In the genomic region with DNA sequence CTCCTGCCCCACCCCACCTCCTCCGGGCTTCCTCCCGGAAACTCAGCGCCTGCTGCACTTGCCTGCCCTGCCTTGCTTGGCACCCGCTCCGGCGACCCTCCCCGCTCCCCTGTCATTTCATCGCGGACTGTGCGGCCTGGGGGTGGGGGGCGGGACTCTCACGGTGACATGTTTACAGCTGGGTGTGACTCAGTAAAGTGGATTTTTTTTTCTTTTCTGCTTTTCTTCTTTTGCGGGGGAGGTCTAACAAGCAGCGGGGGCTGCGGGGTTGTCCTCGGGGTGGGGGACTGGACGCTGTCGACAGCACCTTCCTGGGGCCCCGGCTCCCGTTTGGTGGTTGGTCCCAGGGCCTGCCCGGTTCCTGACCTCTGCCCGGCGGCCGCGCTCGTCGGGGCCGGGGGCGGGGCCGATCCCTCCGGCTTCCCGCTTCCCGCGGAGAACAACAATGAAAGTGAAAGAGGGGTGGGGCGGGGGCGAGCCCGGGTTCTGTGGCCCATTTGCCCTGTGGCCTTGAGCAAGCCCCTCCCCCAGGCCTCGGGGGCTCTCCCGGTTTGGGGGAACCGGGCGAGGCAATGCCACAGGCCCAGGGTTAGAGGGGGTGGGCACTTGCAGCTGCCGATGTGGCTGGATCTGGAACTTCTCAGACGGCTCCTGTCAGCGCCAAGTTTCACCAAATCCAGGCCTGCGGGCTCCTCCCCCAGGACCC, we compare ENCODE assay signal across 9 cellular contexts. TPM values are rescaled to one million over a fixed set of nuclear protein-coding genes. Genes with fewer than 3 reads are reported as not detected.
A peak's percentile ranks its signal among the peaks of the same experiment; 100 is the strongest.
DNase-seq lines count a peak whose midpoint lies in the region; ATAC-seq and TF ChIP-seq lines count a peak whose summit lies in the region.
"Had no signal": no experiment of that assay in that cellular context is flagged by ENCODE, and none has a peak within 500 bp of the region (broad histone marks: within the 10 kb centered on the region; RNA-seq: fewer than 3 reads in every experiment).

No MANE protein-coding gene starts in this region.

- H2AFZ ChIP-seq in H9 (ENCODE audit: low read length) = no peak overlapping the region

- H3K27ac ChIP-seq in H9 (ENCODE audit: insufficient read length, low read depth, low read length) = no peak overlapping the region

- no peak overlapping the region for H4K8ac ChIP-seq in H9 (replicated peaks; ENCODE audit: insufficient read length, low read depth, low read length)

- peaks cover 6 to 24% of the 10 kb centered on the region in 2 experiments for H3K4me1 Mint-ChIP-seq in H9

- CTCF ChIA-PET in AG04449 (lab: Yijun Ruan, JAX) = no interaction called here

- peak; percentile 56 to 73 for ATAC-seq in activated naive CD4-positive, alpha-beta T cell treated with anti-CD3 and anti-CD28 coated beads, Interleukin-2, amount 50 U/mL, for 72 hours
- ATAC-seq in left ventricle myocardium superior = peak; percentile 62
- peak; percentile 65 for ATAC-seq in sciatic nerve

- H3K4me3 ChIP-seq in AG04449 (ENCODE audit: low read depth, low read length) = peak overlapping the region; percentile 54

- H3K79me1 ChIP-seq in H9 (ENCODE audit: insufficient read depth, low read depth, low read length, poor library complexity, severe bottlenecking) = no peaks in the 10 kb centered on the region

- no peak overlapping the region for H4K91ac ChIP-seq in H9 (ENCODE audit: insufficient read length, low read depth, low read length)

- H2BK120ac ChIP-seq in H9 (ENCODE audit: low read depth, low read length, poor library complexity, severe bottlenecking) = no peak overlapping the region

- H3K14ac ChIP-seq in H9 (ENCODE audit: insufficient read depth, low read length) = peak overlapping the region; percentile 77; the same call in 1 of the 2 replicates

- H3K9ac ChIP-seq in H9 (ENCODE audit: extremely low read depth, insufficient read length, low read length) = peak overlapping the region; percentile 4

- H3K23ac ChIP-seq in H9 (ENCODE audit: insufficient read length, low read depth, low read length) = no peak overlapping the region

- H2BK5ac ChIP-seq in H9 (ENCODE audit: insufficient read length, low read length) = no peak overlapping the region

- DNase-seq in AG04449 (ENCODE audit: low read depth, low spot score) (no peak), H9 (peak; percentile 89), RPMI8226 (peak; percentile 57), left ventricle myocardium superior (peak; percentile 82), sciatic nerve (ENCODE audit: low spot score) (peak; percentile 85), NCI-H2081 (lab: John Stamatoyannopoulos, UW) (no peak), pons (ENCODE audit: low spot score) (no peak)
- peak; percentile 55 to 89 for DNase-seq in activated naive CD4-positive, alpha-beta T cell treated with anti-CD3 and anti-CD28 coated beads, Interleukin-2, amount 50 U/mL, for 72 hours (ENCODE audit: low spot score in 2 of 2)

- H3K4me3 Mint-ChIP-seq in H9 = peak overlapping the region; percentile 79 to 82

- H3K27me3 Mint-ChIP-seq in H9 (ENCODE audit: low read depth) = peaks cover 9% of the 10 kb centered on the region

- H3K18ac ChIP-seq in H9 (ENCODE audit: insufficient read length, low read depth, low read length) = peak overlapping the region; percentile 76

- no peak for TF ChIP-seq CTCF in AG04449 (IDR thresholded peaks at IDR 0.05; ENCODE audit: insufficient read depth, low read length, missing control alignments)
- no peak for TF ChIP-seq CTCF in H9 (conservative IDR thresholded peaks at IDR 0.05)

- H2BK15ac ChIP-seq in H9 (ENCODE audit: low read depth, low read length) = no peak overlapping the region; the same call in 1 of the 2 replicates

- peak overlapping the region; percentile 73 for H3K4me2 ChIP-seq in H9 (ENCODE audit: insufficient read depth, insufficient read length, low read length)

- POLR2A ChIA-PET in AG04449 (lab: Yijun Ruan, JAX) = no interaction called here

- no peaks in the 10 kb centered on the region for H4K20me1 ChIP-seq in H9 (ENCODE audit: control insufficient read depth, insufficient read depth, insufficient read length)

- no peaks in the 10 kb centered on the region for H3K9me3 Mint-ChIP-seq in H9
- H3K9me3 Mint-ChIP-seq in activated naive CD4-positive, alpha-beta T cell treated with anti-CD3 and anti-CD28 coated beads, Interleukin-2, amount 50 U/mL, for 72 hours = no peaks in the 10 kb centered on the region

- H3K36me3 Mint-ChIP-seq in H9 (ENCODE audit: insufficient read depth in 1 of 3, low read depth in 3 of 3) = peaks cover 14 to 31% (median 31%) of the 10 kb centered on the region in 3 experiments
- peaks cover 0 to 11% of the 10 kb centered on the region in 2 donors for H3K36me3 Mint-ChIP-seq in activated naive CD4-positive, alpha-beta T cell treated with anti-CD3 and anti-CD28 coated beads, Interleukin-2, amount 50 U/mL, for 72 hours

- intact Hi-C loops in left ventricle myocardium superior (cut with micrococcal nuclease) = no loop called here
- intact Hi-C loops in sciatic nerve (cut with DNase I) = loop anchor here (5.0 to 10.0 kb wide), 2 partner anchors 152 to 234 kb away; a partner anchor contains a TSS

- H3K4me1 ChIP-seq in H9 (ENCODE audit: insufficient read depth, low read length) = peaks cover 4% of the 10 kb centered on the region; the same call in 1 of the 2 replicates

- no peak overlapping the region for H3T11ph ChIP-seq in H9 (ENCODE audit: low read length)

- H3K56ac ChIP-seq in H9 (ENCODE audit: insufficient read length, low read depth, low read length) = no peak overlapping the region

- peaks cover 8% of the 10 kb centered on the region for H3K23me2 ChIP-seq in H9 (ENCODE audit: insufficient read length, low read depth, low read length, poor library complexity, severe bottlenecking)

- WGBS in H9 (ENCODE audit: extremely low coverage, insufficient read length, low lambda C conversion rate) = no CpG with 5 or more reads among the region's 45 CpGs

- H2AK5ac ChIP-seq in H9 (ENCODE audit: insufficient read length, low read length) = no peak overlapping the region

- H3K27me3 ChIP-seq in H9 (ENCODE audit: insufficient read depth, low read length) = no peaks in the 10 kb centered on the region

- H2BK12ac ChIP-seq in H9 (ENCODE audit: insufficient read length, low read depth, low read length) = no peak overlapping the region

- no peak overlapping the region for H3K4ac ChIP-seq in H9 (ENCODE audit: low read depth, low read length)

- H4K5ac ChIP-seq in H9 (ENCODE audit: insufficient read length, low read depth, low read length) = no peak overlapping the region

- no peak overlapping the region for H2BK20ac ChIP-seq in H9 (ENCODE audit: low read depth, low read length, poor library complexity, severe bottlenecking)

- H3K79me2 ChIP-seq in H9 (ENCODE audit: insufficient read depth, low read length) = no peaks in the 10 kb centered on the region

- peak overlapping the region in 2 of 3 experiments; percentile 79 to 95; a peak in 5 of 7 replicates for H3K27ac Mint-ChIP-seq in H9
- peak overlapping the region in 1 of 2 donors; percentile 72 for H3K27ac Mint-ChIP-seq in activated naive CD4-positive, alpha-beta T cell treated with anti-CD3 and anti-CD28 coated beads, Interleukin-2, amount 50 U/mL, for 72 hours

- H3K9me3 ChIP-seq in H9 (ENCODE audit: control insufficient read depth, low read depth, low read length) = no peaks in the 10 kb centered on the region

RNA-seq across cellular contexts. Expression of a gene that starts 1.0 kb away (rescaled TPM):
- total RNA-seq in H9 (2021) = 392 and 407 TPM in 2 replicates
- 10 to 100 TPM in 1 of 2 donors, 1 to 10 TPM in 1; 5.8 to 14.8 TPM for total RNA-seq in activated naive CD4-positive, alpha-beta T cell treated with anti-CD3 and anti-CD28 coated beads, Interleukin-2, amount 50 U/mL, for 72 hours
- 5.7 TPM for total RNA-seq in left ventricle myocardium superior
- total RNA-seq in sciatic nerve = 92.7 TPM

RNA-seq across cellular contexts. Expression of a gene that starts 11.1 kb away (rescaled TPM):
- total RNA-seq in H9 (2021) = 1.0 and 1.1 TPM in 2 replicates
- under 1 TPM in 1 of 2 donors, not detected in 1; 0.64 TPM for total RNA-seq in activated naive CD4-positive, alpha-beta T cell treated with anti-CD3 and anti-CD28 coated beads, Interleukin-2, amount 50 U/mL, for 72 hours
- total RNA-seq in left ventricle myocardium superior = not detected
- not detected for total RNA-seq in sciatic nerve
- total RNA-seq: renal cortical epithelial cell had no signal

RNA-seq across cellular contexts. Expression of a gene that starts 33.2 kb away (rescaled TPM):
- total RNA-seq in H9 (2021) = 68.8 and 68.9 TPM in 2 replicates
- total RNA-seq in activated naive CD4-positive, alpha-beta T cell treated with anti-CD3 and anti-CD28 coated beads, Interleukin-2, amount 50 U/mL, for 72 hours = 100 to 1,000 TPM in 1 of 2 donors, 10 to 100 TPM in 1; 88.0 to 108 TPM
- 71.7 TPM for total RNA-seq in left ventricle myocardium superior
- total RNA-seq in sciatic nerve = 45.5 TPM

Comparison
In these comparisons a context has a peak if more than half of its experiments do, and no peak if none do; other contexts are left out.
1. DNase-seq: peak in H9 (single experiment), RPMI8226 (single experiment), activated naive CD4-positive, alpha-beta T cell treated with anti-CD3 and anti-CD28 coated beads, Interleukin-2, amount 50 U/mL, for 72 hours (2 of 2), left ventricle myocardium superior (single experiment) and sciatic nerve (single experiment); none in AG04449 (single experiment), NCI-H2081 (0 of 2) and pons (single experiment).
2. Peak in every context shown above with its lines, with median percentiles within 50 percentile points of each other: ATAC-seq.